ENCODE assay signal across 9 cellular contexts in the genomic region with DNA sequence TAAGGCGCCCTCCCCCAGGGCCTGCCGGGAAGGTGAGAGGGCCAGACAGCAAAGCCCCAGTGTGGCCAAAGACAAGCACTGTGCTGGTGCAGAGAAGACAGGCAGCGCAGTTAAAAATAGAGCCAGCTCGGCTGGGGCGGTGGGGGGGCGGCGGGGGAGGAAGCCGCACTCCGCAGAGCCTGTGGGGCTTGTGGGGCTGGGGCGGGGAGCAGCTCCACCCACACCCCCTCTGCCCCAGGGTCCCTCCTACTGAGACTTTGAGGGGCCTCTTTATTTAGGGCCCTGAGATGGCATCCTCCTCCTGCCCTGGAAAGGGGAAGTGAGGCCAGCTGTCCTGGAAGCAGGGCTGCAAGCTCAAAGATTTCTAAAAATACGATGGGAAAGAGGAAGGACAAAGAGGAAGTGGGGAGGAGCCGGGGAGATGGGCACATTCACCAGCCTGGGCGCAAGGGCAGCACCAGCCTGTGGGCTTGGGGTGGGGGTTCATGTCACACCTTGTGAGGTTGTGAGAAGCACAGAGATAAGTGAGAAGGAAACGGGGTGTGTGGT. TPM values are rescaled to one million over a fixed set of nuclear protein-coding genes. Genes with fewer than 3 reads are reported as not detected.
DNase-seq lines count a peak whose midpoint lies in the region; ATAC-seq lines count a peak whose summit lies in the region.
"Had no signal": no experiment of that assay in that cellular context is flagged by ENCODE, and none has a peak within 500 bp of the region (broad histone marks: within the 10 kb centered on the region; RNA-seq: fewer than 3 reads in every experiment).

No MANE protein-coding gene starts in this region.

- DNase-seq in activated CD8-positive, alpha-beta memory T cell treated with anti-CD3 and anti-CD28 coated beads for 24 hours, result peak; percentile 78
- DNase-seq in activated CD8-positive, alpha-beta memory T cell treated with anti-CD3 and anti-CD28 coated beads, Interleukin-2, amount 50 U/mL, for 48 hours, result no peak
- peak; percentile 46 to 57 for DNase-seq in activated CD4-positive, alpha-beta T cell treated with anti-CD3 and anti-CD28 coated beads for 4 hours
- DNase-seq in head of caudate nucleus, result peak in 41 of 42 donors; percentile 4 to 76 (median 53)
- DNase-seq in stimulated activated effector memory CD8-positive, alpha-beta T cell treated with anti-CD3 and anti-CD28 coated beads, Interleukin-12 subunit alpha, Interleukin-12 subunit beta, amount 100 ng/mL, for 72 hours (ENCODE audit: low spot score in 2 of 2), result no peak
- DNase-seq in DMS 273 (lab: John Stamatoyannopoulos, UW; ENCODE audit: unreplicated experiment), result no peak
- DNase-seq in epidermal melanocyte (ENCODE audit: insufficient read length, low spot score), result no peak
- DNase-seq in MG63, result no peak

- peaks cover 93% of the 10 kb centered on the region for H3K4me1 Mint-ChIP-seq in stimulated activated effector memory CD8-positive, alpha-beta T cell treated with anti-CD3 and anti-CD28 coated beads, Interleukin-12 subunit alpha, Interleukin-12 subunit beta, amount 100 ng/mL, for 72 hours

- no peaks in the 10 kb centered on the region for H3K36me3 ChIP-seq in MG63
- H3K36me3 ChIP-seq: SJSA1 had no signal

- H3K27me3 ChIP-seq in MG63, result no peaks in the 10 kb centered on the region

- intact Hi-C loops in head of caudate nucleus (cut with DNase I), result no loop called here

- peaks cover 79% of the 10 kb centered on the region for H3K36me3 Mint-ChIP-seq in stimulated activated effector memory CD8-positive, alpha-beta T cell treated with anti-CD3 and anti-CD28 coated beads, Interleukin-12 subunit alpha, Interleukin-12 subunit beta, amount 100 ng/mL, for 72 hours

- H3K4me3 ChIP-seq in MG63, result no peak overlapping the region
- H3K4me3 ChIP-seq: SJSA1 had no signal

- peak overlapping the region; percentile 94 for H3K4me3 Mint-ChIP-seq in stimulated activated effector memory CD8-positive, alpha-beta T cell treated with anti-CD3 and anti-CD28 coated beads, Interleukin-12 subunit alpha, Interleukin-12 subunit beta, amount 100 ng/mL, for 72 hours

- no peaks in the 10 kb centered on the region for H3K9me3 Mint-ChIP-seq in stimulated activated effector memory CD8-positive, alpha-beta T cell treated with anti-CD3 and anti-CD28 coated beads, Interleukin-12 subunit alpha, Interleukin-12 subunit beta, amount 100 ng/mL, for 72 hours

- H3K27ac Mint-ChIP-seq in stimulated activated effector memory CD8-positive, alpha-beta T cell treated with anti-CD3 and anti-CD28 coated beads, Interleukin-12 subunit alpha, Interleukin-12 subunit beta, amount 100 ng/mL, for 72 hours, result peak overlapping the region; percentile 98

- no peaks in the 10 kb centered on the region for H3K9me3 ChIP-seq in MG63
- H3K9me3 ChIP-seq: SJSA1 had no signal

- peak; percentile 22 for ATAC-seq in stimulated activated effector memory CD8-positive, alpha-beta T cell treated with anti-CD3 and anti-CD28 coated beads, Interleukin-12 subunit alpha, Interleukin-12 subunit beta, amount 100 ng/mL, for 72 hours

RNA-seq across cellular contexts. Expression of a gene that starts 2.6 kb away (rescaled TPM):
- total RNA-seq in MG63 (2014; rRNA removed; shearing (Covaris generic); ENCODE audit: low replicate concordance), result 0.36 TPM in 1 of 2 replicates, not detected in the other

RNA-seq across cellular contexts. Expression of a gene that starts 40.8 kb away (rescaled TPM):
- total RNA-seq in MG63 (2014; rRNA removed; shearing (Covaris generic); ENCODE audit: low replicate concordance), result not detected in 2 replicates

Comparison
In these comparisons a context has a peak if more than half of its experiments do, and no peak if none do; other contexts are left out.
1. DNase-seq: peak in activated CD8-positive, alpha-beta memory T cell treated with anti-CD3 and anti-CD28 coated beads for 24 hours (single experiment), activated CD4-positive, alpha-beta T cell treated with anti-CD3 and anti-CD28 coated beads for 4 hours (2 of 2) and head of caudate nucleus (41 of 42); none in activated CD8-positive, alpha-beta memory T cell treated with anti-CD3 and anti-CD28 coated beads, Interleukin-2, amount 50 U/mL, for 48 hours (single experiment), stimulated activated effector memory CD8-positive, alpha-beta T cell treated with anti-CD3 and anti-CD28 coated beads, Interleukin-12 subunit alpha, Interleukin-12 subunit beta, amount 100 ng/mL, for 72 hours (0 of 2), DMS 273 (single experiment), epidermal melanocyte (single experiment) and MG63 (single experiment).